In genomic region chr3:119035014-119035346, GRCh38 we compare ENCODE assay signal across 8 cellular contexts. TPM values are rescaled to one million over a fixed set of nuclear protein-coding genes. Genes with fewer than 3 reads are reported as not detected.
DNase-seq lines count a peak whose midpoint lies in the region; ATAC-seq and TF ChIP-seq lines count a peak whose summit lies in the region.

No MANE protein-coding gene starts in this region.

- no peaks in the 10 kb centered on the region for H3K36me3 ChIP-seq in heart left ventricle
- H3K36me3 ChIP-seq in lung (ENCODE audit: control insufficient read depth in 2 of 2, insufficient read depth in 2 of 2, low read length in 2 of 2) = no peaks in the 10 kb centered on the region
- no peaks in the 10 kb centered on the region for H3K36me3 ChIP-seq in urinary bladder (ENCODE audit: insufficient read depth)

- H3K27ac ChIP-seq in heart left ventricle (peak overlapping the region in 1 of 12 donors; percentile 61), angular gyrus (ENCODE audit: low read depth, low read length) (peak overlapping the region; percentile 63), lung (ENCODE audit: low read depth in 1 of 2, low read length in 1 of 2) (no peak overlapping the region), urinary bladder (ENCODE audit: low read depth) (no peak overlapping the region)

- H3K27me3 ChIP-seq in heart left ventricle = peaks cover 0 to 58% (median 4%) of the 10 kb centered on the region in 9 donors
- H3K27me3 ChIP-seq in lung (ENCODE audit: control insufficient read depth, insufficient read depth) = peaks cover 3% of the 10 kb centered on the region

- intact Hi-C loops in heart left ventricle (cut with DNase I) (loop anchor here in 9 of 10 donors (2.0 to 10.0 kb wide), 4 partner anchors 57 to 150 kb away; no protein-coding TSS in a partner anchor), Right ventricle myocardium inferior (cut with DNase I) (loop anchor here (1.0 to 10.0 kb wide), 2 partner anchors 63 to 90 kb away; no protein-coding TSS in a partner anchor)

- peaks cover 0 to 13% (median 0%) of the 10 kb centered on the region in 12 donors for H3K4me1 ChIP-seq in heart left ventricle
- no peaks in the 10 kb centered on the region for H3K4me1 ChIP-seq in lung (ENCODE audit: control insufficient read depth in 2 of 2, insufficient read depth in 2 of 2, low read length in 2 of 2)
- H3K4me1 ChIP-seq in urinary bladder (ENCODE audit: insufficient read depth) = peaks cover 3% of the 10 kb centered on the region

- WGBS in heart left ventricle, 4 donors = 1 to 5% (median 3%) methylated on average over 5 to 18 of the region's 18 CpGs
- 1% methylated on average over 11 to 18 of the region's 18 CpGs for WGBS in lung, 2 donors
- WGBS in urinary bladder = 1% methylated on average over 18 of the region's 18 CpGs

- no peak for DNase-seq in heart left ventricle
- DNase-seq in Right ventricle myocardium inferior (ENCODE audit: missing footprints) = no peak
- DNase-seq in lung (ENCODE audit: low spot score) = no peak
- no peak for DNase-seq in 8988T

- no peak for TF ChIP-seq POLR2A in heart left ventricle (IDR thresholded peaks at IDR 0.05)

- TF ChIP-seq CTCF in heart left ventricle (IDR thresholded peaks at IDR 0.05) (peak in 1 of 12 donors; percentile 19), lung (IDR thresholded peaks at IDR 0.05; ENCODE audit: control extremely low read depth, extremely low read depth) (no peak)

- H3K4me3 ChIP-seq in heart left ventricle (peak overlapping the region; percentile 42 to 79 (median 59)), lung (peak overlapping the region; percentile 55), urinary bladder (ENCODE audit: low read depth, low read length) (peak overlapping the region; percentile 55)

- H3K9me3 ChIP-seq in heart left ventricle (peaks cover 0 to 2% (median 0%) of the 10 kb centered on the region in 12 donors), lung (ENCODE audit: control insufficient read depth in 2 of 2, insufficient read depth in 1 of 2, low read length in 1 of 2) (peaks cover 0 to under 1% of the 10 kb centered on the region in 2 donors)

- no peak for ATAC-seq in heart left ventricle
- ATAC-seq in Right ventricle myocardium inferior = no peak
- ATAC-seq in lung (ENCODE audit: insufficient read depth, low FRiP score) = no peak
- ATAC-seq in HG03045 (IDR thresholded peaks at IDR 0.05; ENCODE audit: unreplicated experiment) = no peak
- no peak for ATAC-seq in GM21723 (IDR thresholded peaks at IDR 0.05; ENCODE audit: unreplicated experiment)

RNA-seq across cellular contexts. Expression of gene IGSF11, which starts 0.3 kb away (rescaled TPM):
- total RNA-seq in heart left ventricle (1 to 10 TPM in 6 of 9 donors, under 1 TPM in 3; 0.32 to 5.0 (median 1.5) TPM), Right ventricle myocardium inferior (3.1 TPM), lung (under 1 TPM; 0.77 to 0.94 TPM), urinary bladder (3.5 TPM)
- polyA plus RNA-seq in heart left ventricle (under 1 TPM; 0.33 to 0.57 TPM), lung (under 1 TPM; 0.07 to 0.14 TPM), urinary bladder (0.99 TPM)
